Comparison of ENCODE assay signal across 12 cellular contexts in the genomic region with DNA sequence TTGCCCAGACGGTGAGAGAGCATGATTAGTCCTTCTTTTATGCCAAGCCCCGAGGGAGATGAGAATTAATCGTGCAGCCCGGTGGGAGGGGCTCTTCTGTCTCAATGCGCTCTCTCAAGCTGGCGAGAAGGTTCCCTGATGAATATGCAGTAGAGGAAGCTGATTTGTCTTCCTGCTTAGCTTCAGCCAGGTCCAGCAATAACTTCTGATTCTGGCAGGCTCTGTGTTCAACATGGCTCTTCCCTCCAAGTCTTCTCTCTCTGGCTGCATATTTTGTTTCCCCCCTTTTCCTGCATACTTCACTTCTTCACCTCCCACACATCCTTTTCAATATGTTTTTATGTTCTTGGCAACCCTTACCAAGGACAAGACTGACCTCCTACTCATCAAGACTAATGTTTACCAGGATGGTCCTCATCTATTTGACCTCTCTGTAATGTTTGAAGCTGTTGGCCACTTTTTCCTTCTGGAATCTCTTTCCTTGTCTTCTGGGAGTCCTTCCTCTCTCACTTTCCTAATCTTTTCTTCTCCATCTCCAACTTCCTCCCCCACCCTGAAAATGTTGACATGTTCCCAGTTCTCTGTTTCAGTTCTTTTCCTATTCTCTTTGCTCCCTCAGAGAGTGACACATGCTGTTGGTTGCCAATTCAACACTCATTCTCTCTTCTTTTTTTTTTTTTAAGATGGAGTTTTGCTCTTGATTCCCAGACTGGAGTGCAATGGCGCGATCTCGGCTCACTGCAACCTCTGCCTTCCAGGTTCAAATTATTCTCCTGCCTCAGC. TPM values are rescaled to one million over a fixed set of nuclear protein-coding genes. Genes with fewer than 3 reads are reported as not detected.
DNase-seq lines count a peak whose midpoint lies in the region; ATAC-seq and TF ChIP-seq lines count a peak whose summit lies in the region.
"Had no signal": no experiment of that assay in that cellular context is flagged by ENCODE, and none has a peak within 500 bp of the region (broad histone marks: within the 10 kb centered on the region; RNA-seq: fewer than 3 reads in every experiment).

No MANE protein-coding gene starts in this region.

- no peak overlapping the region for H3K4me3 ChIP-seq in GM23338
- no peak overlapping the region for H3K4me3 ChIP-seq in fibroblast of mammary gland (ENCODE audit: control insufficient read depth, low read depth, low read length)
- no peak overlapping the region for H3K4me3 ChIP-seq in Karpas-422 (ENCODE audit: low read length)
- H3K4me3 ChIP-seq: ascending aorta, right lobe of liver had no signal

- 0 out of 2 replicates have a peak, but pooled peaks cover 4% of the 10 kb centered on the region for H3K9me2 ChIP-seq in GM23338 (ENCODE audit: insufficient read depth)
- no peaks in the 10 kb centered on the region for H3K9me2 ChIP-seq in Karpas-422 (replicated peaks; ENCODE audit: insufficient read depth, low read length)

- no peak overlapping the region for H3K27ac ChIP-seq in GM23338 (ENCODE audit: low read depth)
- no peak overlapping the region for H3K27ac ChIP-seq in Karpas-422 (ENCODE audit: low read length)
- H3K27ac ChIP-seq: ascending aorta had no signal

- H3K36me3 Mint-ChIP-seq in GM23338 (ENCODE audit: low read depth): no peaks in the 10 kb centered on the region
- H3K36me3 Mint-ChIP-seq: IgD-negative memory B cell had no signal

- H3K36me3 ChIP-seq in GM23338 (ENCODE audit: insufficient read depth) (no peaks in the 10 kb centered on the region), Karpas-422 (ENCODE audit: insufficient read depth, low read length) (no peaks in the 10 kb centered on the region)
- H3K36me3 ChIP-seq: ascending aorta, right lobe of liver had no signal

- no peak overlapping the region for H3K4me2 ChIP-seq in GM23338
- H3K4me2 ChIP-seq in Karpas-422 (ENCODE audit: low read depth, low read length, poor library complexity, severe bottlenecking): no peak overlapping the region

- no peaks in the 10 kb centered on the region for H3K9me3 Mint-ChIP-seq in GM23338
- H3K9me3 Mint-ChIP-seq: IgD-negative memory B cell had no signal

- H3K79me2 ChIP-seq in GM23338 (replicated peaks; ENCODE audit: insufficient read depth) (no peaks in the 10 kb centered on the region), Karpas-422 (ENCODE audit: low read length) (no peaks in the 10 kb centered on the region)

- H3F3A ChIP-seq in GM23338 (replicated peaks; ENCODE audit: low read depth): no peaks in the 10 kb centered on the region

- H2AFZ ChIP-seq in GM23338: peak overlapping the region; percentile 29; the same call in 1 of the 2 replicates
- no peak overlapping the region for H2AFZ ChIP-seq in Karpas-422 (ENCODE audit: low read length)

- no peak overlapping the region for H3K4me3 Mint-ChIP-seq in GM23338

- H3K27me3 ChIP-seq in GM23338 (ENCODE audit: insufficient read depth) (no peaks in the 10 kb centered on the region), Karpas-422 (ENCODE audit: low read length) (no peaks in the 10 kb centered on the region)
- H3K27me3 ChIP-seq: ascending aorta, right lobe of liver had no signal

- H3K27ac Mint-ChIP-seq in GM23338: no peak overlapping the region

- TF ChIP-seq CTCF in GM23338 (conservative IDR thresholded peaks at IDR 0.05; ENCODE audit: low read depth in 2 of 2) (no peak), fibroblast of mammary gland (conservative IDR thresholded peaks at IDR 0.05; ENCODE audit: control insufficient read depth, insufficient read depth, low read depth, low read length) (no peak)

- H3K4me1 Mint-ChIP-seq in GM23338: peaks cover 10% of the 10 kb centered on the region

- no peaks in the 10 kb centered on the region for H4K20me1 ChIP-seq in GM23338 (replicated peaks; ENCODE audit: insufficient read depth)
- no peaks in the 10 kb centered on the region for H4K20me1 ChIP-seq in Karpas-422 (ENCODE audit: insufficient read depth, low read depth, low read length)

- DNase-seq in GM23338 (ENCODE audit: low spot score) (peak; percentile 19), NCI-H446 treated with DMSO at 0.1 percent for 48 hours (lab: John Stamatoyannopoulos, UW) (peak; percentile 86), fibroblast of mammary gland (ENCODE audit: low read depth) (peak; percentile 89), pons (ENCODE audit: low spot score) (peak; percentile 2), SK-N-DZ (ENCODE audit: low spot score) (no peak), Karpas-422 (no peak)
- DNase-seq in stimulated activated naive CD8-positive, alpha-beta T cell treated with anti-CD3 and anti-CD28 coated beads, Interleukin-15, Interleukin-2, amounts not matched to agents 100 U/mL and 50 U/mL, for 24 hours: no peak
- no peak for DNase-seq in stimulated activated CD4-positive, alpha-beta T cell treated with anti-CD3 and anti-CD28 coated beads, Interleukin-2, amount 100 ng/mL, for 24 hours
- DNase-seq: stimulated activated CD8-positive, alpha-beta memory T cell treated with anti-CD3 and anti-CD28 coated beads, Interleukin-4, amount 100 ng/mL, for 48 hours had no signal

- no peak for ATAC-seq in GM23338
- ATAC-seq in stimulated activated naive CD8-positive, alpha-beta T cell treated with anti-CD3 and anti-CD28 coated beads, Interleukin-15, Interleukin-2, amounts not matched to agents 100 U/mL and 50 U/mL, for 24 hours: no peak

- no peaks in the 10 kb centered on the region for H3K9me3 ChIP-seq in Karpas-422 (ENCODE audit: low read length)
- H3K9me3 ChIP-seq: ascending aorta, right lobe of liver had no signal

- H3K4me1 ChIP-seq in GM23338 (ENCODE audit: insufficient read depth): no peaks in the 10 kb centered on the region
- H3K4me1 ChIP-seq in Karpas-422 (ENCODE audit: low read length): peaks cover 2% of the 10 kb centered on the region; the same call in 1 of the 2 replicates

- peaks cover 3% of the 10 kb centered on the region for H3K27me3 Mint-ChIP-seq in GM23338 (ENCODE audit: insufficient read depth, low read depth, poor library complexity)

- no peak overlapping the region for H3K9ac ChIP-seq in Karpas-422 (ENCODE audit: low read length)

TF ChIP-seq in GM23338, 12 proteins besides CTCF, POLR2A, EP300 and RAD21 (continues in another document):
- TF ChIP-seq STAT1 (IDR thresholded peaks at IDR 0.05; ENCODE audit: unreplicated experiment) (no peak), ETS1 (IDR thresholded peaks at IDR 0.05) (no peak), ZNF331 (CRISPR knock-in tag; IDR thresholded peaks at IDR 0.05; ENCODE audit: low read depth) (no peak), JUNB (IDR thresholded peaks at IDR 0.05; ENCODE audit: unreplicated experiment) (no peak), EZH2 (IDR thresholded peaks at IDR 0.05; ENCODE audit: low read depth, unreplicated experiment) (no peak)

RNA-seq across cellular contexts. Expression of gene ARL4D, which starts 33.1 kb away (rescaled TPM):
- total RNA-seq in GM23338 (2014; rRNA removed; shearing (Covaris generic)): 7.2 and 8.7 TPM in 2 replicates
- polyA plus RNA-seq in GM23338 (2016; fragmentation: Nextera tagmentation; extraction: Ambion mirVana): 9.5 and 11.5 TPM in 2 replicates
- 29.5 and 30.6 TPM in 2 replicates for polyA plus RNA-seq in SK-N-DZ (2014; cell fraction: cytosol; rRNA removed)
- 14.2 and 18.3 TPM in 2 replicates for polyA plus RNA-seq in SK-N-DZ (2014; cell fraction: nucleus; rRNA removed)
- not detected in 2 replicates for total RNA-seq in Karpas-422 (2014; rRNA removed; shearing (Covaris generic); ENCODE audit: low replicate concordance)

RNA-seq across cellular contexts. Expression of gene DHX8, which starts 51.8 kb away (rescaled TPM):
- total RNA-seq in GM23338 (2014; rRNA removed; shearing (Covaris generic)): 27.3 and 35.3 TPM in 2 replicates
- 81.1 and 89.2 TPM in 2 replicates for polyA plus RNA-seq in GM23338 (2016; fragmentation: Nextera tagmentation; extraction: Ambion mirVana)
- polyA plus RNA-seq in SK-N-DZ (2014; cell fraction: cytosol; rRNA removed): 45.6 and 46.0 TPM in 2 replicates
- 23.5 and 32.2 TPM in 2 replicates for polyA plus RNA-seq in SK-N-DZ (2014; cell fraction: nucleus; rRNA removed)
- total RNA-seq in Karpas-422 (2014; rRNA removed; shearing (Covaris generic); ENCODE audit: low replicate concordance): 23.7 and 34.9 TPM in 2 replicates

Comparison
In these comparisons a context has a peak if more than half of its experiments do, and no peak if none do; other contexts are left out.
1. DNase-seq: peak in GM23338 (single experiment), NCI-H446 treated with DMSO at 0.1 percent for 48 hours (single experiment), fibroblast of mammary gland (single experiment) and pons (single experiment); none in SK-N-DZ (single experiment), stimulated activated naive CD8-positive, alpha-beta T cell treated with anti-CD3 and anti-CD28 coated beads, Interleukin-15, Interleukin-2, amounts not matched to agents 100 U/mL and 50 U/mL, for 24 hours (single experiment), stimulated activated CD4-positive, alpha-beta T cell treated with anti-CD3 and anti-CD28 coated beads, Interleukin-2, amount 100 ng/mL, for 24 hours (0 of 2) and Karpas-422 (single experiment).